Comparison of ENCODE assay signal across 30 cellular contexts in genomic region chr11:135009125-135009524, GRCh38.
"Had no signal": no experiment of that assay in that cellular context is flagged by ENCODE, and none has a peak within 500 bp of the region (broad histone marks: within the 10 kb centered on the region; RNA-seq: fewer than 3 reads in every experiment).

No MANE protein-coding gene starts in this region.

- H3K9me3 Mint-ChIP-seq: activated CD4-positive, alpha-beta memory T cell treated with anti-CD3 and anti-CD28 coated beads, Interleukin-2, amount 10 ng/mL, durations not matched to agents 7 days and 5 days; activated naive CD4-positive, alpha-beta T cell treated with anti-CD3 and anti-CD28 coated beads, Interleukin-2, amount 10 ng/mL, durations not matched to agents 7 days and 5 days had no signal

- ATAC-seq: activated CD4-positive, alpha-beta T cell treated with anti-CD3 and anti-CD28 coated beads for 36 hours; activated naive CD4-positive, alpha-beta T cell treated with anti-CD3 and anti-CD28 coated beads, Interleukin-2, amount 50 U/mL, for 72 hours; activated T-cell treated with anti-CD3 and anti-CD28 coated beads, Interleukin-2, amount 50 U/mL, for 72 hours; effector memory CD8-positive, alpha-beta T cell; gastroesophageal sphincter had no signal

- H3K4me3 ChIP-seq: ascending aorta, breast epithelium, cardiac muscle cell, coronary artery, dorsolateral prefrontal cortex, esophagus squamous epithelium, gastroesophageal sphincter had no signal

- H3K27ac Mint-ChIP-seq: activated CD4-positive, alpha-beta memory T cell treated with anti-CD3 and anti-CD28 coated beads, Interleukin-2, amount 10 ng/mL, durations not matched to agents 7 days and 5 days; activated CD4-positive, alpha-beta T cell treated with anti-CD3 and anti-CD28 coated beads for 36 hours; activated CD4-positive, alpha-beta T cell treated with anti-CD3 and anti-CD28 coated beads, Interleukin-2, amount 10 ng/mL, durations not matched to agents 7 days and 5 days; activated naive CD4-positive, alpha-beta T cell treated with anti-CD3 and anti-CD28 coated beads, Interleukin-2, amount 10 ng/mL, durations not matched to agents 7 days and 5 days; activated naive CD4-positive, alpha-beta T cell treated with anti-CD3 and anti-CD28 coated beads, Interleukin-2, amount 50 U/mL, for 72 hours; activated naive CD8-positive, alpha-beta T cell treated with anti-CD3 and anti-CD28 coated beads, Interleukin-2, amount 10 ng/mL, durations not matched to agents 7 days and 5 days; activated T-cell treated with anti-CD3 and anti-CD28 coated beads, Interleukin-2, amount 50 U/mL, for 24 hours; activated T-cell treated with anti-CD3 and anti-CD28 coated beads, Interleukin-2, amount 50 U/mL, for 72 hours; dendritic cell treated with granulocyte-macrophage colony-stimulating factor and Interleukin-4, amounts not matched to agents 40 ng/mL and 50 ng/mL, for 4 days; effector memory CD8-positive, alpha-beta T cell had no signal

- H3K27ac ChIP-seq: ascending aorta, breast epithelium, cardiac muscle cell, coronary artery, esophagus squamous epithelium, gastroesophageal sphincter had no signal

- H3K4me1 Mint-ChIP-seq: activated CD4-positive, alpha-beta memory T cell treated with anti-CD3 and anti-CD28 coated beads, Interleukin-2, amount 10 ng/mL, durations not matched to agents 7 days and 5 days; activated CD4-positive, alpha-beta T cell treated with anti-CD3 and anti-CD28 coated beads for 36 hours; activated CD4-positive, alpha-beta T cell treated with anti-CD3 and anti-CD28 coated beads, Interleukin-2, amount 10 ng/mL, durations not matched to agents 7 days and 5 days; activated naive CD4-positive, alpha-beta T cell treated with anti-CD3 and anti-CD28 coated beads, Interleukin-2, amount 10 ng/mL, durations not matched to agents 7 days and 5 days; activated naive CD8-positive, alpha-beta T cell treated with anti-CD3 and anti-CD28 coated beads, Interleukin-2, amount 10 ng/mL, durations not matched to agents 7 days and 5 days; central memory CD8-positive, alpha-beta T cell had no signal

- H3K36me3 Mint-ChIP-seq: activated naive CD4-positive, alpha-beta T cell treated with anti-CD3 and anti-CD28 coated beads, Interleukin-2, amount 10 ng/mL, durations not matched to agents 7 days and 5 days; activated naive CD4-positive, alpha-beta T cell treated with anti-CD3 and anti-CD28 coated beads, Interleukin-2, amount 50 U/mL, for 72 hours; activated naive CD8-positive, alpha-beta T cell treated with anti-CD3 and anti-CD28 coated beads, Interleukin-2, amount 10 ng/mL, durations not matched to agents 7 days and 5 days; brain had no signal

- H3K27me3 ChIP-seq: ascending aorta, cardiac muscle cell, dorsolateral prefrontal cortex had no signal

- H3K9me3 ChIP-seq: ascending aorta, breast epithelium, esophagus squamous epithelium had no signal

- DNase-seq: activated CD4-positive, alpha-beta memory T cell treated with anti-CD3 and anti-CD28 coated beads, Interleukin-2, amount 10 ng/mL, durations not matched to agents 7 days and 5 days; activated CD4-positive, alpha-beta T cell treated with anti-CD3 and anti-CD28 coated beads for 36 hours; activated CD4-positive, alpha-beta T cell treated with anti-CD3 and anti-CD28 coated beads, Interleukin-2, amount 10 ng/mL, durations not matched to agents 7 days and 5 days; activated CD4-positive, alpha-beta T cell treated with anti-CD3 and anti-CD28 coated beads, Interleukin-2, amount 50 U/mL, for 4 hours; activated CD4-positive, CD25-positive, alpha-beta regulatory T cell; activated CD4-positive, CD25-positive, alpha-beta regulatory T cell treated with anti-CD3 and anti-CD28 coated beads, Interleukin-2, amount 50 U/mL, for 72 hours; activated CD8-positive, alpha-beta memory T cell treated with anti-CD3 and anti-CD28 coated beads, Interleukin-2, amount 50 U/mL, for 48 hours; activated gamma-delta T cell; activated naive CD4-positive, alpha-beta T cell; activated naive CD4-positive, alpha-beta T cell treated with anti-CD3 and anti-CD28 coated beads, Interleukin-2, amount 10 ng/mL, durations not matched to agents 7 days and 5 days; activated naive CD8-positive, alpha-beta T cell treated with anti-CD3 and anti-CD28 coated beads, Interleukin-2, amount 10 ng/mL, durations not matched to agents 7 days and 5 days; activated T-cell treated with anti-CD3 and anti-CD28 coated beads for 4 hours; activated T-cell treated with anti-CD3 and anti-CD28 coated beads, Interleukin-2, amount 50 U/mL, for 24 hours; activated T-cell treated with anti-CD3 and anti-CD28 coated beads, Interleukin-2, amount 50 U/mL, for 72 hours; dorsolateral prefrontal cortex; effector CD4-positive, alpha-beta T cell; effector memory CD8-positive, alpha-beta T cell; erythroblast; esophagus squamous epithelium; foreskin melanocyte; T-helper 2 cell had no signal

- H3K27me3 Mint-ChIP-seq: activated CD4-positive, alpha-beta memory T cell treated with anti-CD3 and anti-CD28 coated beads, Interleukin-2, amount 10 ng/mL, durations not matched to agents 7 days and 5 days; activated CD4-positive, alpha-beta T cell treated with anti-CD3 and anti-CD28 coated beads, Interleukin-2, amount 10 ng/mL, durations not matched to agents 7 days and 5 days; dendritic cell treated with granulocyte-macrophage colony-stimulating factor and Interleukin-4, amounts not matched to agents 40 ng/mL and 50 ng/mL, for 4 days had no signal

- H3K4me3 Mint-ChIP-seq: activated CD4-positive, alpha-beta memory T cell treated with anti-CD3 and anti-CD28 coated beads, Interleukin-2, amount 10 ng/mL, durations not matched to agents 7 days and 5 days; activated CD4-positive, alpha-beta T cell treated with anti-CD3 and anti-CD28 coated beads for 36 hours; activated CD4-positive, alpha-beta T cell treated with anti-CD3 and anti-CD28 coated beads, Interleukin-2, amount 10 ng/mL, durations not matched to agents 7 days and 5 days; activated naive CD4-positive, alpha-beta T cell treated with anti-CD3 and anti-CD28 coated beads, Interleukin-2, amount 10 ng/mL, durations not matched to agents 7 days and 5 days; activated naive CD8-positive, alpha-beta T cell treated with anti-CD3 and anti-CD28 coated beads, Interleukin-2, amount 10 ng/mL, durations not matched to agents 7 days and 5 days; activated T-cell treated with anti-CD3 and anti-CD28 coated beads, Interleukin-2, amount 50 U/mL, for 24 hours; activated T-cell treated with anti-CD3 and anti-CD28 coated beads, Interleukin-2, amount 50 U/mL, for 72 hours; brain; central memory CD8-positive, alpha-beta T cell; dendritic cell treated with granulocyte-macrophage colony-stimulating factor and Interleukin-4, amounts not matched to agents 40 ng/mL and 50 ng/mL, for 4 days; effector memory CD8-positive, alpha-beta T cell had no signal

- H3K4me1 ChIP-seq: ascending aorta, breast epithelium, esophagus squamous epithelium had no signal

- H3K36me3 ChIP-seq: ascending aorta, breast epithelium, cardiac muscle cell, esophagus squamous epithelium, gastroesophageal sphincter had no signal
